Comparison of ENCODE assay signal across 22 cellular contexts in genomic region chr10:14022052-14022451, GRCh38.
DNase-seq lines count a peak whose midpoint lies in the region; ATAC-seq and TF ChIP-seq lines count a peak whose summit lies in the region.
"Had no signal": no experiment of that assay in that cellular context is flagged by ENCODE, and none has a peak within 500 bp of the region (broad histone marks: within the 10 kb centered on the region; RNA-seq: fewer than 3 reads in every experiment).

No MANE protein-coding gene starts in this region.

- 65 to 71% methylated on average over 4 of the region's 4 CpGs for WGBS in sigmoid colon, 2 donors

- H3K4me1 ChIP-seq in sigmoid colon = peaks cover 0 to 2% (median 0%) of the 10 kb centered on the region in 4 donors
- H3K4me1 ChIP-seq: A549, HAP-1 had no signal

- H3K27ac ChIP-seq in sigmoid colon = no peak overlapping the region
- H3K27ac ChIP-seq: A549, GM23248, PC-9, RWPE1 had no signal

- no peaks in the 10 kb centered on the region for H3K27me3 ChIP-seq in sigmoid colon
- H3K27me3 ChIP-seq: BLaER1 treated with 17β-estradiol and CSF1 and Interleukin-3, amounts not matched to agents 10 nM and 100 nM had no signal

- H3K36me3 ChIP-seq in sigmoid colon = no peaks in the 10 kb centered on the region
- H3K36me3 ChIP-seq: HAP-1 had no signal

- no peak for ATAC-seq in HG02623 (IDR thresholded peaks at IDR 0.05; ENCODE audit: unreplicated experiment)
- ATAC-seq: A549; CD8-positive, alpha-beta T cell had no signal

- H3K4me3 ChIP-seq in GM12865 (ENCODE audit: low read depth, low read length) (peak overlapping the region; percentile 50), sigmoid colon (peak overlapping the region in 3 of 4 donors; percentile 31 to 35 (median 34))
- H3K4me3 ChIP-seq: A549, GM23248, HAP-1, PC-9 had no signal

- TF ChIP-seq POLR2A in sigmoid colon (IDR thresholded peaks at IDR 0.05) = no peak

- no peak for TF ChIP-seq EP300 in sigmoid colon (IDR thresholded peaks at IDR 0.05)

- peak; percentile 57 for DNase-seq in GM12865 (ENCODE audit: low read depth)
- peak; percentile 14 for DNase-seq in MV-4-11 (lab: John Stamatoyannopoulos, UW)
- DNase-seq in medulla oblongata (ENCODE audit: extremely low spot score) = peak; percentile 43
- DNase-seq in sigmoid colon = no peak
- no peak for DNase-seq in NCI-H2107 (lab: John Stamatoyannopoulos, UW)
- DNase-seq in AML-193 (lab: John Stamatoyannopoulos, UW) = no peak
- DNase-seq: Calu3; CD8-positive, alpha-beta T cell; GF-D8; GM23248; MM.1S; NCI-H1105; NCI-H1694; NCI-H2227 treated with DMSO at 0.1 percent for 48 hours; NCI-H524; NCI-H82; PC-9 had no signal

- peaks cover 0 to 3% (median 0%) of the 10 kb centered on the region in 4 donors for H3K9me3 ChIP-seq in sigmoid colon

- TF ChIP-seq CTCF in GM12865 (IDR thresholded peaks at IDR 0.05; ENCODE audit: insufficient read depth, low read depth, low read length, missing control alignments) = no peak
- TF ChIP-seq CTCF in sigmoid colon (IDR thresholded peaks at IDR 0.05) = no peak

- intact Hi-C loops in sigmoid colon (cut with DNase I) = no loop called here

Comparison
In these comparisons a context has a peak if more than half of its experiments do, and no peak if none do; other contexts are left out.
1. DNase-seq: peak in GM12865 (single experiment), MV-4-11 (single experiment) and medulla oblongata (single experiment); none in sigmoid colon (single experiment), NCI-H2107 (single experiment) and AML-193 (0 of 2).